6 cellular contexts compared by ENCODE assay signal in genomic region chr21:9744166-9744565, GRCh38.
A peak's percentile ranks its signal among the peaks of the same experiment; 100 is the strongest.
DNase-seq lines count a peak whose midpoint lies in the region; ATAC-seq and TF ChIP-seq lines count a peak whose summit lies in the region.
"Not testable (repeated sequence)": the region's sequence is repeated elsewhere in the genome, so short reads cannot be mapped to it uniquely, and the experiment has no call there.

No MANE protein-coding gene starts in this region.

- not testable (repeated sequence) for TF ChIP-seq POLR2A in upper lobe of left lung (IDR thresholded peaks at IDR 0.05)

- H3K9ac ChIP-seq in endodermal cell (ENCODE audit: extremely low read depth, low read length, poor library complexity, severe bottlenecking) = not testable (repeated sequence)

- H3K27ac Mint-ChIP-seq in endodermal cell = not testable (repeated sequence)

- H3K4me3 ChIP-seq in endodermal cell (ENCODE audit: low read length) (peak overlapping the region; percentile 47), iPS-18c (ENCODE audit: insufficient read depth, low read depth, low read length) (peak overlapping the region; percentile 31; the same call in 1 of the 2 replicates)
- H3K4me3 ChIP-seq in upper lobe of left lung; aorta (ENCODE audit: low read length in 2 of 2): not testable (repeated sequence)

- not testable (repeated sequence) for H3K27me3 ChIP-seq in endodermal cell (ENCODE audit: control insufficient read depth, insufficient read depth, low read length, poor library complexity, severe bottlenecking); upper lobe of left lung; aorta (ENCODE audit: control insufficient read depth in 1 of 2, insufficient read depth in 2 of 2, low read length in 1 of 2)

- peaks cover 88% of the 10 kb centered on the region for H3K9me3 ChIP-seq in endodermal cell (ENCODE audit: control insufficient read depth, low read length)
- peaks cover 39% of the 10 kb centered on the region for H3K9me3 ChIP-seq in iPS-18c (ENCODE audit: control insufficient read depth, insufficient read depth, low read length)
- H3K9me3 ChIP-seq in upper lobe of left lung; aorta (ENCODE audit: control insufficient read depth, low read length): not testable (repeated sequence)

- not testable (repeated sequence) for TF ChIP-seq CTCF in endodermal cell (conservative IDR thresholded peaks at IDR 0.05); upper lobe of left lung (IDR thresholded peaks at IDR 0.05)

- H3K9me3 Mint-ChIP-seq in endodermal cell = not testable (repeated sequence)

- H3K4me1 ChIP-seq in endodermal cell (ENCODE audit: control insufficient read depth, insufficient read depth, low read length); upper lobe of left lung; aorta (ENCODE audit: control insufficient read depth in 1 of 2, insufficient read depth in 2 of 2, low read length in 2 of 2): not testable (repeated sequence)

- not testable (repeated sequence) for H3K4me1 Mint-ChIP-seq in endodermal cell

- H3K36me3 ChIP-seq in endodermal cell (ENCODE audit: control insufficient read depth, insufficient read depth, low read length); upper lobe of left lung; aorta (ENCODE audit: control insufficient read depth in 1 of 2, insufficient read depth in 2 of 2, low read length in 1 of 2): not testable (repeated sequence)

- WGBS in endodermal cell (ENCODE audit: insufficient coverage in 1 of 2, insufficient read length in 1 of 2), 2 experiments = 25 to 37% methylated on average over 3 to 4 of the region's 4 CpGs
- WGBS in upper lobe of left lung, 2 donors = 38 to 41% methylated on average over 4 of the region's 4 CpGs
- 29 to 32% methylated on average over 4 of the region's 4 CpGs for WGBS in aorta, 2 donors

- H3K4me3 Mint-ChIP-seq in endodermal cell = not testable (repeated sequence)

- ATAC-seq in Right ventricle myocardium inferior (peak; percentile 2), sciatic nerve (peak; percentile 31), upper lobe of left lung (ENCODE audit: low FRiP score in 2 of 2) (peak; percentile 3 to 32), aorta (ENCODE audit: low FRiP score) (peak; percentile 1)

- not testable (repeated sequence) for H3K36me3 Mint-ChIP-seq in endodermal cell (ENCODE audit: low read depth)

- intact Hi-C loops in Right ventricle myocardium inferior (cut with DNase I); sciatic nerve (cut with DNase I); aorta (cut with DNase I): not testable (repeated sequence)

- not testable (repeated sequence) for DNase-seq in endodermal cell; Right ventricle myocardium inferior (ENCODE audit: missing footprints); sciatic nerve (ENCODE audit: low spot score); upper lobe of left lung; aorta

- not testable (repeated sequence) for H3K27me3 Mint-ChIP-seq in endodermal cell (ENCODE audit: insufficient read depth)

- TF ChIP-seq EP300 in upper lobe of left lung (IDR thresholded peaks at IDR 0.05) = not testable (repeated sequence)

- H3K27ac ChIP-seq in endodermal cell (ENCODE audit: low read depth, low read length); upper lobe of left lung; aorta (ENCODE audit: low read depth in 1 of 2, low read length in 2 of 2): not testable (repeated sequence)
